14 cellular contexts compared by ENCODE assay signal in the genomic region with DNA sequence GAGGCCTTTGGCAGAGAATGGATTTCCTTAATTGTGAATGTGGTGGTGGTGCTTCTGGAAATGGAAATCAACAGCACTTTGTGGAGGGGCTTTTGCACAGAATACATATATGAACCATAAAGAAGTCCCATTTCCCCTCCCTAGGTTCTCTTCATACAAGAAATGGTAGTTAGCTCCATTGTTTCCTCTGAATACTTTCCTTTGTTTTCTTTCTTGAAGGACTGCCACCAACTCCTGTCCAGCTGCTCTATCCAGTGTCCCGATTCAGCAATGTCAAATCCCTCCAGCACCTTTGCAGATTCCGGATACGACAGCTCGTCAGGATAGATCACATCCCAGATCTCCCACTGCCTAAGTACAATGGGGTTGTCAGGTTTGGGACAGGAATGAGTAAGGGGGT. TPM values are rescaled to one million over a fixed set of nuclear protein-coding genes. Genes with fewer than 3 reads are reported as not detected.
DNase-seq lines count a peak whose midpoint lies in the region; TF ChIP-seq lines count a peak whose summit lies in the region.
"Had no signal": no experiment of that assay in that cellular context is flagged by ENCODE, and none has a peak within 500 bp of the region (broad histone marks: within the 10 kb centered on the region; RNA-seq: fewer than 3 reads in every experiment).

No MANE protein-coding gene starts in this region.

- H3K4me1 ChIP-seq in osteoblast (ENCODE audit: insufficient read depth, low read length) (no peaks in the 10 kb centered on the region), MM.1S (ENCODE audit: low read length) (no peaks in the 10 kb centered on the region)
- H3K4me1 ChIP-seq in effector memory CD4-positive, alpha-beta T cell (ENCODE audit: control insufficient read depth, insufficient read depth, low read length, poor library complexity, severe bottlenecking): no peaks in the 10 kb centered on the region

- no peak overlapping the region for H3K9ac ChIP-seq in MM.1S (ENCODE audit: low read length)
- H3K9ac ChIP-seq: GM23248 had no signal

- no peaks in the 10 kb centered on the region for H3K79me2 ChIP-seq in osteoblast (ENCODE audit: insufficient read depth, low read length)
- H3K79me2 ChIP-seq in MM.1S (ENCODE audit: low read length): no peaks in the 10 kb centered on the region

- no peaks in the 10 kb centered on the region for H4K20me1 ChIP-seq in osteoblast (ENCODE audit: insufficient read depth, low read length)
- no peaks in the 10 kb centered on the region for H4K20me1 ChIP-seq in MM.1S (ENCODE audit: insufficient read depth, low read length)

- H3K4me2 ChIP-seq in osteoblast (ENCODE audit: insufficient read depth, low read length) (no peak overlapping the region), MM.1S (ENCODE audit: low read depth, low read length) (no peak overlapping the region)

- H3K27ac ChIP-seq in osteoblast (ENCODE audit: low read depth, low read length) (no peak overlapping the region), substantia nigra (ENCODE audit: low read depth, low read length, poor library complexity, severe bottlenecking) (peak overlapping the region; percentile 60), MM.1S (ENCODE audit: low read length) (no peak overlapping the region)
- H3K27ac ChIP-seq in effector memory CD4-positive, alpha-beta T cell (ENCODE audit: insufficient read depth, low read length, poor library complexity, severe bottlenecking): no peak overlapping the region
- H3K27ac ChIP-seq: GM23248, HL-60 had no signal

- peaks cover 28% of the 10 kb centered on the region for H3K36me3 ChIP-seq in osteoblast (ENCODE audit: insufficient read depth, low read length)
- H3K36me3 ChIP-seq in effector memory CD4-positive, alpha-beta T cell (ENCODE audit: control insufficient read depth, insufficient read depth, low read length): peaks cover 20% of the 10 kb centered on the region
- H3K36me3 ChIP-seq in MM.1S (replicated peaks; ENCODE audit: insufficient read depth, low read length): no peaks in the 10 kb centered on the region

- H3K27me3 ChIP-seq in osteoblast (ENCODE audit: insufficient read depth, low read length) (no peaks in the 10 kb centered on the region), MM.1S (replicated peaks; ENCODE audit: insufficient read depth, low read length) (no peaks in the 10 kb centered on the region)
- H3K27me3 ChIP-seq in effector memory CD4-positive, alpha-beta T cell (replicated peaks; ENCODE audit: control insufficient read depth, insufficient read depth, low read length, poor library complexity, severe bottlenecking): no peaks in the 10 kb centered on the region
- H3K27me3 ChIP-seq: BE2C had no signal

- no peak overlapping the region for H3K4me3 ChIP-seq in osteoblast (ENCODE audit: insufficient read depth, low read length)
- H3K4me3 ChIP-seq in effector memory CD4-positive, alpha-beta T cell (ENCODE audit: insufficient read depth, low read depth, low read length, poor library complexity, severe bottlenecking): no peak overlapping the region
- H3K4me3 ChIP-seq in MM.1S (ENCODE audit: low read length): no peak overlapping the region
- H3K4me3 ChIP-seq: GM23248 had no signal

- H2AFZ ChIP-seq in osteoblast (ENCODE audit: low read length) (no peak overlapping the region), MM.1S (ENCODE audit: low read length) (no peak overlapping the region)
- H2AFZ ChIP-seq: GM23248 had no signal

- TF ChIP-seq CTCF in osteoblast (IDR thresholded peaks at IDR 0.05; ENCODE audit: extremely low read depth, low read depth, low read length): no peak
- TF ChIP-seq CTCF in MM.1S (IDR thresholded peaks at IDR 0.05; ENCODE audit: low read length): no peak

- no peaks in the 10 kb centered on the region for H3K9me3 ChIP-seq in osteoblast (ENCODE audit: low read depth, low read length)
- H3K9me3 ChIP-seq in effector memory CD4-positive, alpha-beta T cell (ENCODE audit: control insufficient read depth, low read length): no peaks in the 10 kb centered on the region
- no peaks in the 10 kb centered on the region for H3K9me3 ChIP-seq in MM.1S (replicated peaks; ENCODE audit: insufficient read depth, low read length)
- H3K9me3 ChIP-seq: BE2C had no signal

- peak; percentile 72 for DNase-seq in globus pallidus (ENCODE audit: low spot score)
- DNase-seq in osteoblast (ENCODE audit: insufficient read length, low spot score, missing footprints): peak; percentile 3
- peak in 2 of 49 donors; percentile 6 to 10 for DNase-seq in substantia nigra (lab: John Stamatoyannopoulos, UW)
- DNase-seq in D341Med (ENCODE audit: low spot score): no peak
- DNase-seq in COLO668 (lab: John Stamatoyannopoulos, UW; ENCODE audit: unreplicated experiment): no peak
- no peak for DNase-seq in effector memory CD4-positive, alpha-beta T cell
- no peak for DNase-seq in MM.1S
- DNase-seq: ACHN; BE2C; CD4-positive, alpha-beta T cell; GM23248; HCEC 1CT had no signal

- no peaks in the 10 kb centered on the region for H3F3A ChIP-seq in MM.1S (ENCODE audit: insufficient read depth, low read length)

- no peaks in the 10 kb centered on the region for H3K9me2 ChIP-seq in MM.1S (replicated peaks; ENCODE audit: insufficient read depth, low read length)

RNA-seq across cellular contexts. Expression of gene ARHGAP23, which starts 33.2 kb away (rescaled TPM):
- total RNA-seq in osteoblast: 47.0 and 49.8 TPM in 2 replicates

RNA-seq across cellular contexts. Expression of gene SOCS7, which starts 43.4 kb away (rescaled TPM):
- total RNA-seq in osteoblast: 16.3 and 17.1 TPM in 2 replicates

RNA-seq across cellular contexts. Expression of gene GPR179, which starts 51.3 kb away (rescaled TPM):
- total RNA-seq in osteoblast: not detected in 2 replicates
- total RNA-seq: CD4-positive, alpha-beta T cell; GM23248; HT1080 had no signal

Comparison
In these comparisons a context has a peak if more than half of its experiments do, and no peak if none do; other contexts are left out.
1. DNase-seq: peak in globus pallidus (single experiment) and osteoblast (single experiment); none in D341Med (single experiment), COLO668 (single experiment), effector memory CD4-positive, alpha-beta T cell (0 of 3) and MM.1S (single experiment).